In genomic region chr2:179297922-179298321, GRCh38 we compare ENCODE assay signal across 15 cellular contexts. TPM values are rescaled to one million over a fixed set of nuclear protein-coding genes. Genes with fewer than 3 reads are reported as not detected.
DNase-seq lines count a peak whose midpoint lies in the region; ATAC-seq, FAIRE-seq and TF ChIP-seq lines count a peak whose summit lies in the region.
"Had no signal": no experiment of that assay in that cellular context is flagged by ENCODE, and none has a peak within 500 bp of the region (broad histone marks: within the 10 kb centered on the region; RNA-seq: fewer than 3 reads in every experiment).

No MANE protein-coding gene starts in this region.

- H3K9ac ChIP-seq in keratinocyte (ENCODE audit: control insufficient read depth, extremely low read depth, insufficient read depth, low read length) = no peak overlapping the region

- H3K79me2 ChIP-seq in keratinocyte (ENCODE audit: control insufficient read depth, insufficient read depth, low read length) = no peaks in the 10 kb centered on the region

- no peaks in the 10 kb centered on the region for H3K36me3 ChIP-seq in bronchial epithelial cell (ENCODE audit: control insufficient read depth, insufficient read depth, low read length)
- no peaks in the 10 kb centered on the region for H3K36me3 ChIP-seq in keratinocyte (ENCODE audit: control insufficient read depth in 2 of 2, extremely low read depth in 1 of 2, insufficient read depth in 2 of 2, low read length in 2 of 2)
- no peaks in the 10 kb centered on the region for H3K36me3 ChIP-seq in right atrium auricular region

- TF ChIP-seq CTCF in bronchial epithelial cell (IDR thresholded peaks at IDR 0.05; ENCODE audit: insufficient read depth, low read length, severe bottlenecking) (no peak), keratinocyte (optimal IDR thresholded peaks at IDR 0.05 in 1 of 3, IDR thresholded peaks at IDR 0.05 in 1 of 3, conservative IDR thresholded peaks at IDR 0.05 in 1 of 3; ENCODE audit: extremely low read depth in 1 of 3, insufficient read depth in 2 of 3, low read length in 3 of 3) (no peak), right atrium auricular region (IDR thresholded peaks at IDR 0.05) (no peak)

- no peaks in the 10 kb centered on the region for H4K20me1 ChIP-seq in keratinocyte (ENCODE audit: control insufficient read depth, extremely low read depth, insufficient read depth, low read length)

- dilution Hi-C loops in keratinocyte (cut with MboI; ENCODE audit: extremely low pct_ligation_motif_present, low sequenced_read_pairs) = no loop called here

- H3K4me1 ChIP-seq in keratinocyte (ENCODE audit: control insufficient read depth, extremely low read depth, insufficient read depth, low read length) (peaks cover 4% of the 10 kb centered on the region), right atrium auricular region (no peaks in the 10 kb centered on the region)

- H3K9me1 ChIP-seq in keratinocyte (ENCODE audit: control insufficient read depth, extremely low read depth, insufficient read depth, low read length) = no peaks in the 10 kb centered on the region

- peak; percentile 19 for DNase-seq in EL
- peak; percentile 3 for DNase-seq in NCI-H226
- peak; percentile 43 for DNase-seq in bronchial epithelial cell (ENCODE audit: low read depth)
- no peak for DNase-seq in keratinocyte (ENCODE audit: low read depth, low spot score)
- DNase-seq in activated naive CD4-positive, alpha-beta T cell (lab: John Stamatoyannopoulos, UW) = no peak
- DNase-seq in right atrium auricular region (ENCODE audit: low spot score) = no peak
- DNase-seq: C1 segment of cervical spinal cord; CD4-positive, alpha-beta T cell; DMS79; GF-D8; H7; IMR-90 had no signal

- H3K27me3 ChIP-seq in bronchial epithelial cell (ENCODE audit: control insufficient read depth, insufficient read depth, low read length) (no peaks in the 10 kb centered on the region), keratinocyte (ENCODE audit: control insufficient read depth, extremely low read depth, insufficient read depth, low read length) (no peaks in the 10 kb centered on the region), right atrium auricular region (no peaks in the 10 kb centered on the region)

- no peak overlapping the region for H2AFZ ChIP-seq in keratinocyte (ENCODE audit: control insufficient read depth, low read length)
- H2AFZ ChIP-seq: GM23338 had no signal

- no peak overlapping the region for H3K4me2 ChIP-seq in keratinocyte (ENCODE audit: control insufficient read depth, extremely low read depth, insufficient read depth, low read depth, low read length)
- H3K4me2 ChIP-seq: GM23338 had no signal

- ATAC-seq in HG03432 (IDR thresholded peaks at IDR 0.05; ENCODE audit: unreplicated experiment) = no peak
- ATAC-seq: GM23338 had no signal

- H3K9me3 ChIP-seq in keratinocyte (ENCODE audit: control insufficient read depth, low read depth, low read length) (no peaks in the 10 kb centered on the region), right atrium auricular region (no peaks in the 10 kb centered on the region)

- no peak overlapping the region for H3K27ac ChIP-seq in keratinocyte (ENCODE audit: control insufficient read depth, insufficient read depth, low read length)
- no peak overlapping the region for H3K27ac ChIP-seq in right atrium auricular region

- H3K4me3 ChIP-seq in bronchial epithelial cell (ENCODE audit: low read depth, low read length) = no peak overlapping the region
- H3K4me3 ChIP-seq in keratinocyte (ENCODE audit: control insufficient read depth in 2 of 3, extremely low read depth in 1 of 3, insufficient read depth in 2 of 3, low read depth in 1 of 3, low read length in 3 of 3) = no peak overlapping the region
- no peak overlapping the region for H3K4me3 ChIP-seq in right atrium auricular region
- H3K4me3 ChIP-seq: GM23338 had no signal

- FAIRE-seq in bronchial epithelial cell (lab: Jason Lieb, UNC) (no peak), keratinocyte (lab: Jason Lieb, UNC) (peak; percentile 53)
- FAIRE-seq: A204.1 had no signal

RNA-seq across cellular contexts. Expression of gene SESTD1, which starts 33.3 kb away (rescaled TPM):
- 15.3 and 20.5 TPM in 2 replicates for total RNA-seq in bronchial epithelial cell
- 15.8 to 28.1 TPM (median 22.3 TPM) in 3 replicates for polyA plus RNA-seq in keratinocyte
- polyA plus RNA-seq in keratinocyte (2011; ENCODE audit: low read depth) = 26.7 TPM
- 11.6 and 17.9 TPM in 2 replicates for polyA plus RNA-seq in keratinocyte (2011; cell fraction: cytosol; rRNA removed)
- 20.0 and 22.8 TPM in 2 replicates for polyA plus RNA-seq in keratinocyte (2011; cell fraction: nucleus; rRNA removed)
- 17.0 and 17.2 TPM in 2 replicates for polyA plus RNA-seq in keratinocyte (2012; ENCODE audit: low replicate concordance)
- 9.5 to 45.1 TPM (median 15.4 TPM) in 3 replicates for polyA minus RNA-seq in keratinocyte
- 11.7 TPM for polyA minus RNA-seq in keratinocyte (2011; cell fraction: cytosol; rRNA and poly(A)+ RNA removed)
- polyA minus RNA-seq in keratinocyte (2011; cell fraction: nucleus; rRNA and poly(A)+ RNA removed) = 15.9 and 29.7 TPM in 2 replicates
- total RNA-seq in right atrium auricular region = 10 to 100 TPM; 16.5 to 19.7 TPM

Comparison
In these comparisons a context has a peak if more than half of its experiments do, and no peak if none do; other contexts are left out.
1. DNase-seq: peak in EL (single experiment), NCI-H226 (single experiment) and bronchial epithelial cell (single experiment); none in keratinocyte (single experiment), activated naive CD4-positive, alpha-beta T cell (0 of 4) and right atrium auricular region (single experiment).